1 cellular context compared by ENCODE assay signal in genomic region chr6:125926711-125927110, GRCh38.
TF ChIP-seq lines count a peak whose summit lies in the region.

No MANE protein-coding gene starts in this region.

TF ChIP-seq in SK-N-SH treated with all-trans-retinoic acid at 6 μM for 48 hours, 23 proteins besides CTCF, POLR2A, EP300 and RAD21 (continued from another document):
- TF ChIP-seq GLIS3 (CRISPR knock-in tag; IDR thresholded peaks at IDR 0.05) (no peak), SNAI2 (CRISPR knock-in tag; IDR thresholded peaks at IDR 0.05) (no peak), ESRRG (CRISPR knock-in tag; IDR thresholded peaks at IDR 0.05) (no peak), ARNTL (CRISPR knock-in tag; IDR thresholded peaks at IDR 0.05; ENCODE audit: borderline replicate concordance, low read depth) (no peak), TSHZ2 (CRISPR knock-in tag; IDR thresholded peaks at IDR 0.05) (no peak), TOX (CRISPR knock-in tag; IDR thresholded peaks at IDR 0.05; ENCODE audit: borderline replicate concordance) (no peak)
